1 cellular context compared by ENCODE assay signal in the genomic region with DNA sequence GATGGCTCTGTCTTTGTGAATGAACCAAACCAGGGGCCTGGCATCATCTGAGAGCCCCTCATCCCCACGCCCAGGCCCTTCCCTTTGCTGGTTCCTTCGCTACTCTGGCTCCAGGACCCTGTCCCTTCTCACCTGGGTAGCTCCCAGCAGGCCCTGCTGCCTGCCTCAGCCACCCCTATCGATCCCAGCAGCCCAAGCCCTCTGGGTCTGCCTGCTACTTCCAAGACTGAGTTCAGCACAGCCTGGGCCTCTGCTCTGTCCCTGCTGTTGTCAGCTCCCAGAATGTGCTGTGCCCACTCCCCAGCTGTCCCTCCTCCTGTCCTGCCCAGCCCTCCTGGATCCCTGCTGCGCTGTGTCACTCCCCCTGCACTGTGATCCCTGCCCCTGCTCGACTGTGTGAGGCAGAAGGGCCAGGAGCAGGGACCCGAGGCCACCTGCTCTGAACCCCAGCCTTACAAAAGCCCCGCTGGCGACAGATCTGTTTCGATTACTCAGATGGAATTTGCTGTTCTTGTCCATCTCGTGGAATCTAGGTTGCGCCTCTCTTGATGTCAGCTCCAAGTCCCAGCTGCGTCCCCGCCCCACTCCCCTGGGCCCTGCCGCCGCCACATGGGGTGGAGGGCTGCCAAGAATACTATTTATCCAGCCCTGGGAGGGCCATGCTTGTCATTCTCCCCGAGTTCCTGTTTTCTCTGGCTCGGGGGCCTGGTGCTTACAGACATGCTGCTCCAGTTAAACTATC.
TF ChIP-seq lines count a peak whose summit lies in the region.

No MANE protein-coding gene starts in this region.

TF ChIP-seq in HEK293, 187 proteins besides CTCF, POLR2A, EP300 and RAD21 (continued from another document):
- TF ChIP-seq, protein P1, sequence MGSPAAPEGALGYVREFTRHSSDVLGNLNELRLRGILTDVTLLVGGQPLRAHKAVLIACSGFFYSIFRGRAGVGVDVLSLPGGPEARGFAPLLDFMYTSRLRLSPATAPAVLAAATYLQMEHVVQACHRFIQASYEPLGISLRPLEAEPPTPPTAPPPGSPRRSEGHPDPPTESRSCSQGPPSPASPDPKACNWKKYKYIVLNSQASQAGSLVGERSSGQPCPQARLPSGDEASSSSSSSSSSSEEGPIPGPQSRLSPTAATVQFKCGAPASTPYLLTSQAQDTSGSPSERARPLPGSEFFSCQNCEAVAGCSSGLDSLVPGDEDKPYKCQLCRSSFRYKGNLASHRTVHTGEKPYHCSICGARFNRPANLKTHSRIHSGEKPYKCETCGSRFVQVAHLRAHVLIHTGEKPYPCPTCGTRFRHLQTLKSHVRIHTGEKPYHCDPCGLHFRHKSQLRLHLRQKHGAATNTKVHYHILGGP (tag by site-specific recombination; IDR thresholded peaks at IDR 0.05) = no peak
- no peak for TF ChIP-seq ZNF514 (tag by site-specific recombination; IDR thresholded peaks at IDR 0.05)
- peak; percentile 59; the same call in 1 of the 2 replicates for TF ChIP-seq ZIC2 (tag by site-specific recombination; IDR thresholded peaks at IDR 0.05)
